ENCODE assay signal across 8 cellular contexts in genomic region chr1:153404768-153405167, GRCh38.
DNase-seq lines count a peak whose midpoint lies in the region; ATAC-seq lines count a peak whose summit lies in the region.

No MANE protein-coding gene starts in this region.

- no peak overlapping the region for H3K4me3 Mint-ChIP-seq in activated naive CD4-positive, alpha-beta T cell treated with anti-CD3 and anti-CD28 coated beads, Interleukin-2, amount 10 ng/mL, durations not matched to agents 7 days and 5 days

- no peak overlapping the region for H3K27ac Mint-ChIP-seq in activated naive CD4-positive, alpha-beta T cell treated with anti-CD3 and anti-CD28 coated beads, Interleukin-2, amount 10 ng/mL, durations not matched to agents 7 days and 5 days

- H3K9me3 ChIP-seq in iPS DF 6.9 (ENCODE audit: control insufficient read depth, insufficient read depth, low read length): no peaks in the 10 kb centered on the region

- no peak overlapping the region for H3K4me3 ChIP-seq in iPS DF 6.9 (ENCODE audit: low read length)

- WGBS in iPS DF 6.9 (ENCODE audit: insufficient coverage, insufficient read length): no CpG with 5 or more reads among the region's 15 CpGs

- no peaks in the 10 kb centered on the region for H3K36me3 ChIP-seq in iPS DF 6.9 (ENCODE audit: control insufficient read depth, insufficient read depth, low read length)

- DNase-seq in NCI-H82 (lab: John Stamatoyannopoulos, UW) (peak; percentile 58), NCI-H82 treated with DMSO at 0.1 percent for 48 hours (lab: John Stamatoyannopoulos, UW; ENCODE audit: unreplicated experiment) (no peak), SHP77 (lab: John Stamatoyannopoulos, UW) (peak; percentile 13 to 24), iPS DF 6.9 (ENCODE audit: low read depth, low spot score) (peak; percentile 37)
- DNase-seq in activated naive CD4-positive, alpha-beta T cell treated with anti-CD3 and anti-CD28 coated beads, Interleukin-2, amount 10 ng/mL, durations not matched to agents 7 days and 5 days: peak; percentile 65
- peak; percentile 38 to 53 (median 53) for DNase-seq in stimulated activated CD4-positive, alpha-beta T cell treated with anti-CD3 and anti-CD28 coated beads, TNF-alpha, amount 100 ng/mL, for 48 hours (ENCODE audit: low read depth in 3 of 3)

- no peaks in the 10 kb centered on the region for H3K4me1 ChIP-seq in iPS DF 6.9 (ENCODE audit: control insufficient read depth, insufficient read depth, low read length)

- H3K4me1 Mint-ChIP-seq in activated naive CD4-positive, alpha-beta T cell treated with anti-CD3 and anti-CD28 coated beads, Interleukin-2, amount 10 ng/mL, durations not matched to agents 7 days and 5 days: peaks cover 16% of the 10 kb centered on the region

- H3K27ac ChIP-seq in iPS DF 6.9 (ENCODE audit: low read length): no peak overlapping the region

- H3K27me3 Mint-ChIP-seq in activated naive CD4-positive, alpha-beta T cell treated with anti-CD3 and anti-CD28 coated beads, Interleukin-2, amount 10 ng/mL, durations not matched to agents 7 days and 5 days: peaks cover 21% of the 10 kb centered on the region

- H3K27me3 ChIP-seq in iPS DF 6.9 (ENCODE audit: control insufficient read depth, insufficient read depth, low read length): no peaks in the 10 kb centered on the region

- H3K36me3 Mint-ChIP-seq in activated naive CD4-positive, alpha-beta T cell treated with anti-CD3 and anti-CD28 coated beads, Interleukin-2, amount 10 ng/mL, durations not matched to agents 7 days and 5 days: no peaks in the 10 kb centered on the region

- CTCF ChIA-PET in activated naive CD4-positive, alpha-beta T cell treated with anti-CD3 and anti-CD28 coated beads, Interleukin-2, amount 10 ng/mL, durations not matched to agents 7 days and 5 days (lab: Charles Lee): interaction anchor here (0.6 to 3.5 kb wide), 6 partner anchors 9 to 52 kb away, joined by 3 to 15 read pairs (median 6); partner anchors contain the start of gene S100A9

- ATAC-seq in GM21515 (IDR thresholded peaks at IDR 0.05; ENCODE audit: unreplicated experiment): no peak
- no peak for ATAC-seq in GM21529 (IDR thresholded peaks at IDR 0.05; ENCODE audit: unreplicated experiment)

- no peaks in the 10 kb centered on the region for H3K9me3 Mint-ChIP-seq in activated naive CD4-positive, alpha-beta T cell treated with anti-CD3 and anti-CD28 coated beads, Interleukin-2, amount 10 ng/mL, durations not matched to agents 7 days and 5 days
